ENCODE assay signal across 8 cellular contexts in genomic region chrY:15424633-15425259, GRCh38.
A peak's percentile ranks its signal among the peaks of the same experiment; 100 is the strongest.
DNase-seq lines count a peak whose midpoint lies in the region; ATAC-seq and TF ChIP-seq lines count a peak whose summit lies in the region.

No MANE protein-coding gene starts in this region.

- peak overlapping the region; percentile 22 to 42 for H3K4me3 ChIP-seq in cardiac fibroblast (replicated peaks in 1 of 2; ENCODE audit: low read depth in 2 of 2, low read length in 2 of 2)

- H3K4me1 Mint-ChIP-seq in natural killer cell treated with Interleukin-12 subunit alpha and Interleukin-12 subunit beta and Interleukin-15 and Interleukin-18, amount 100 ng/mL, for 72 hours (ENCODE audit: low read depth in 2 of 2), result peaks cover 0 to 18% of the 10 kb centered on the region in 2 donors

- no peaks in the 10 kb centered on the region for H3K9me3 Mint-ChIP-seq in natural killer cell treated with Interleukin-12 subunit alpha and Interleukin-12 subunit beta and Interleukin-15 and Interleukin-18, amount 100 ng/mL, for 72 hours

- H3K36me3 Mint-ChIP-seq in natural killer cell treated with Interleukin-12 subunit alpha and Interleukin-12 subunit beta and Interleukin-15 and Interleukin-18, amount 100 ng/mL, for 72 hours, result peaks cover 6% of the 10 kb centered on the region

- no peaks in the 10 kb centered on the region for H3K27me3 Mint-ChIP-seq in natural killer cell treated with Interleukin-12 subunit alpha and Interleukin-12 subunit beta and Interleukin-15 and Interleukin-18, amount 100 ng/mL, for 72 hours

- TF ChIP-seq CTCF in cardiac fibroblast (IDR thresholded peaks at IDR 0.05; ENCODE audit: low read depth, low read length), result no peak

- peak overlapping the region; percentile 77 for H3K4me3 Mint-ChIP-seq in natural killer cell treated with Interleukin-12 subunit alpha and Interleukin-12 subunit beta and Interleukin-15 and Interleukin-18, amount 100 ng/mL, for 72 hours

- peak overlapping the region in 1 of 2 donors; percentile 3 for H3K27ac Mint-ChIP-seq in natural killer cell treated with Interleukin-12 subunit alpha and Interleukin-12 subunit beta and Interleukin-15 and Interleukin-18, amount 100 ng/mL, for 72 hours

- ATAC-seq in GM19025 (IDR thresholded peaks at IDR 0.05; ENCODE audit: low read depth, unreplicated experiment), result peak; percentile 86
- peak; percentile 95 for ATAC-seq in HG03432 (IDR thresholded peaks at IDR 0.05; ENCODE audit: unreplicated experiment)
- peak in 1 of 2 donors; percentile 43 for ATAC-seq in natural killer cell treated with Interleukin-12 subunit alpha and Interleukin-12 subunit beta and Interleukin-15 and Interleukin-18, amount 100 ng/mL, for 72 hours
- ATAC-seq in GM19455 (IDR thresholded peaks at IDR 0.05; ENCODE audit: unreplicated experiment), result no peak
- no peak for ATAC-seq in HG03378 (IDR thresholded peaks at IDR 0.05; ENCODE audit: unreplicated experiment)

- peak; percentile 50 to 54 for DNase-seq in cardiac fibroblast (ENCODE audit: low read depth in 2 of 2)
- DNase-seq in natural killer cell treated with Interleukin-12 subunit alpha and Interleukin-12 subunit beta and Interleukin-15 and Interleukin-18, amount 100 ng/mL, for 72 hours (ENCODE audit: low spot score), result no peak
- no peak for DNase-seq in C1 segment of cervical spinal cord (lab: John Stamatoyannopoulos, UW)
- no peak for DNase-seq in DMS 273 treated with DMSO at 0.1 percent for 48 hours (lab: John Stamatoyannopoulos, UW)

Comparison
In these comparisons a context has a peak if more than half of its experiments do, and no peak if none do; other contexts are left out.
1. ATAC-seq: peak in GM19025 (single experiment) and HG03432 (single experiment); none in GM19455 (single experiment) and HG03378 (single experiment).
2. DNase-seq: peak in cardiac fibroblast (2 of 2); none in natural killer cell treated with Interleukin-12 subunit alpha and Interleukin-12 subunit beta and Interleukin-15 and Interleukin-18, amount 100 ng/mL, for 72 hours (single experiment), C1 segment of cervical spinal cord (0 of 14) and DMS 273 treated with DMSO at 0.1 percent for 48 hours (single experiment).